Comparison of ENCODE assay signal across 8 cellular contexts in genomic region chr15:76904461-76905012, GRCh38. TPM values are rescaled to one million over a fixed set of nuclear protein-coding genes. Genes with fewer than 3 reads are reported as not detected.
A peak's percentile ranks its signal among the peaks of the same experiment; 100 is the strongest.
DNase-seq lines count a peak whose midpoint lies in the region; ATAC-seq, FAIRE-seq and TF ChIP-seq lines count a peak whose summit lies in the region.

No MANE protein-coding gene starts in this region.

- DNase-seq in NOMO-1 treated with dmso at 0.1 percent for 144 hours (lab: John Stamatoyannopoulos, UW; ENCODE audit: unreplicated experiment) (peak; percentile 7), NOMO-1 (lab: John Stamatoyannopoulos, UW; ENCODE audit: unreplicated experiment in 2 of 2) (no peak), SJCRH30 (peak; percentile 64 to 76), mammary epithelial cell (peak; percentile 49), iris pigment epithelial cell (ENCODE audit: low read depth) (peak; percentile 10), small intestine (peak; percentile 61)

- H3K4me3 ChIP-seq in SJCRH30 (peak overlapping the region; percentile 95), mammary epithelial cell (replicated peaks in 1 of 3; ENCODE audit: insufficient read depth in 1 of 3, low read depth in 2 of 3, low read length in 3 of 3) (peak overlapping the region; percentile 85 to 97 (median 91)), small intestine (ENCODE audit: low read depth in 1 of 2, low read length in 2 of 2) (peak overlapping the region; percentile 66 to 85)

- peak overlapping the region; percentile 77 for H3K9ac ChIP-seq in mammary epithelial cell (ENCODE audit: insufficient read depth, low read length)

- H3K9me3 ChIP-seq in SJCRH30 (replicated peaks), result no peaks in the 10 kb centered on the region
- no peaks in the 10 kb centered on the region for H3K9me3 ChIP-seq in mammary epithelial cell (replicated peaks; ENCODE audit: insufficient read depth, low read length)
- no peaks in the 10 kb centered on the region for H3K9me3 ChIP-seq in small intestine (ENCODE audit: control insufficient read depth, low read depth)

- H2AFZ ChIP-seq in mammary epithelial cell (ENCODE audit: low read depth, low read length), result peak overlapping the region; percentile 97

- H3K27me3 ChIP-seq in SJCRH30, result no peaks in the 10 kb centered on the region
- no peaks in the 10 kb centered on the region for H3K27me3 ChIP-seq in mammary epithelial cell (ENCODE audit: insufficient read depth, low read length)
- H3K27me3 ChIP-seq in small intestine (ENCODE audit: control insufficient read depth in 2 of 2, insufficient read depth in 2 of 2, low read length in 2 of 2), result no peaks in the 10 kb centered on the region

- peaks cover 12% of the 10 kb centered on the region for H3K4me1 ChIP-seq in SJCRH30
- H3K4me1 ChIP-seq in mammary epithelial cell (ENCODE audit: insufficient read depth, low read length), result peaks cover 12% of the 10 kb centered on the region
- peaks cover 0 to 5% of the 10 kb centered on the region in 2 donors for H3K4me1 ChIP-seq in small intestine (ENCODE audit: control insufficient read depth in 2 of 2, insufficient read depth in 1 of 2, low read depth in 1 of 2, low read length in 1 of 2)

- peak overlapping the region; percentile 92 for H3K27ac ChIP-seq in SJCRH30
- peak overlapping the region; percentile 43 for H3K27ac ChIP-seq in mammary epithelial cell (ENCODE audit: insufficient read depth, low read depth, low read length)
- H3K27ac ChIP-seq in small intestine (ENCODE audit: low read depth in 1 of 2, low read length in 1 of 2), result peak overlapping the region; percentile 67 to 88

- intact Hi-C loops in mammary epithelial cell (cut with micrococcal nuclease), result loop anchor here (2.0 to 10.0 kb wide), 3 partner anchors 26 to 590 kb away; partner anchors contain the start of gene RCN2

- dilution Hi-C loops in mammary epithelial cell (cut with HindIII; ENCODE audit: low sequenced_read_pairs), result no loop called here

- H3K79me2 ChIP-seq in mammary epithelial cell (ENCODE audit: insufficient read depth, low read length), result peaks cover 15% of the 10 kb centered on the region

- FAIRE-seq in small intestine (lab: Jason Lieb, UNC), result no peak

- H4K20me1 ChIP-seq in mammary epithelial cell (ENCODE audit: insufficient read depth, low read length), result no peaks in the 10 kb centered on the region

- CTCF ChIA-PET in mammary epithelial cell (lab: Charles Lee; ENCODE audit: low non-redundant PET), result interaction anchor here (0.6 kb wide), 1 partner anchor 108 kb away, joined by 3 read pairs; no protein-coding TSS in a partner anchor

- in situ Hi-C loops in mammary epithelial cell (cut with MboI; ENCODE audit: low sequenced_read_pairs in 2 of 2), result no loop called here

- no peak for TF ChIP-seq CTCF in mammary epithelial cell (conservative IDR thresholded peaks at IDR 0.05 in 1 of 2, IDR thresholded peaks at IDR 0.05 in 1 of 2; ENCODE audit: extremely low read depth in 1 of 2, insufficient read depth in 1 of 2, low read depth in 1 of 2, low read length in 2 of 2)

- no TSS peak for BruUV-seq in mammary epithelial cell (replicated peaks; lab: Mats Ljungman, UMichigan)

- 14% methylated on average over 9 of the region's 29 CpGs for WGBS in mammary epithelial cell (ENCODE audit: low coverage, missing lambda C conversion rate)
- WGBS in small intestine, 3 donors, result 1 to 2% (median 1%) methylated on average over 29 of the region's 29 CpGs

- peak overlapping the region; percentile 99 for H3K4me2 ChIP-seq in mammary epithelial cell (ENCODE audit: insufficient read depth, low read depth, low read length)

- ATAC-seq in HG03064 (IDR thresholded peaks at IDR 0.05; ENCODE audit: low read depth, unreplicated experiment) (peak; percentile 18), GM18520 (IDR thresholded peaks at IDR 0.05; ENCODE audit: unreplicated experiment) (no peak)

- H3K36me3 ChIP-seq in SJCRH30 (no peaks in the 10 kb centered on the region), mammary epithelial cell (ENCODE audit: insufficient read depth, low read length) (no peaks in the 10 kb centered on the region), small intestine (ENCODE audit: control insufficient read depth in 2 of 2, insufficient read depth in 2 of 2, low read length in 2 of 2) (no peaks in the 10 kb centered on the region)

RNA-seq across cellular contexts. Expression of gene SCAPER, which starts 0.6 kb away (rescaled TPM):
- total RNA-seq in SJCRH30 (2014; rRNA removed; shearing (Covaris generic)), result 15.1 and 16.1 TPM in 2 replicates
- total RNA-seq in mammary epithelial cell, result 10 to 100 TPM in 1 of 2 donors, 1 to 10 TPM in 1; 9.2 to 11.6 TPM
- 1.1 TPM for polyA plus RNA-seq in mammary epithelial cell
- polyA minus RNA-seq in mammary epithelial cell, result 0.67 TPM
- polyA plus RNA-seq in small intestine, result 10 to 100 TPM in 1 of 3 donors, 1 to 10 TPM in 2; 8.1 to 19.5 (median 8.5) TPM

RNA-seq across cellular contexts. Expression of gene RCN2, which starts 27.0 kb away (rescaled TPM):
- total RNA-seq in SJCRH30 (2014; rRNA removed; shearing (Covaris generic)), result 128 and 159 TPM in 2 replicates
- total RNA-seq in mammary epithelial cell, result 10 to 100 TPM; 47.0 to 51.3 TPM
- polyA plus RNA-seq in mammary epithelial cell, result 35.5 TPM
- polyA minus RNA-seq in mammary epithelial cell, result 5.1 TPM
- polyA plus RNA-seq in small intestine, result 10 to 100 TPM; 11.6 to 38.9 (median 14.1) TPM

Comparison
In these comparisons a context has a peak if more than half of its experiments do, and no peak if none do; other contexts are left out.
1. DNase-seq: peak in NOMO-1 treated with dmso at 0.1 percent for 144 hours (single experiment), SJCRH30 (2 of 2), mammary epithelial cell (single experiment), iris pigment epithelial cell (single experiment) and small intestine (single experiment); none in NOMO-1 (0 of 2).
2. Peak in every context shown above with its lines, with median percentiles within 50 percentile points of each other: H3K27ac ChIP-seq and H3K4me3 ChIP-seq.